Comparison of ENCODE assay signal across 9 cellular contexts in the genomic region with DNA sequence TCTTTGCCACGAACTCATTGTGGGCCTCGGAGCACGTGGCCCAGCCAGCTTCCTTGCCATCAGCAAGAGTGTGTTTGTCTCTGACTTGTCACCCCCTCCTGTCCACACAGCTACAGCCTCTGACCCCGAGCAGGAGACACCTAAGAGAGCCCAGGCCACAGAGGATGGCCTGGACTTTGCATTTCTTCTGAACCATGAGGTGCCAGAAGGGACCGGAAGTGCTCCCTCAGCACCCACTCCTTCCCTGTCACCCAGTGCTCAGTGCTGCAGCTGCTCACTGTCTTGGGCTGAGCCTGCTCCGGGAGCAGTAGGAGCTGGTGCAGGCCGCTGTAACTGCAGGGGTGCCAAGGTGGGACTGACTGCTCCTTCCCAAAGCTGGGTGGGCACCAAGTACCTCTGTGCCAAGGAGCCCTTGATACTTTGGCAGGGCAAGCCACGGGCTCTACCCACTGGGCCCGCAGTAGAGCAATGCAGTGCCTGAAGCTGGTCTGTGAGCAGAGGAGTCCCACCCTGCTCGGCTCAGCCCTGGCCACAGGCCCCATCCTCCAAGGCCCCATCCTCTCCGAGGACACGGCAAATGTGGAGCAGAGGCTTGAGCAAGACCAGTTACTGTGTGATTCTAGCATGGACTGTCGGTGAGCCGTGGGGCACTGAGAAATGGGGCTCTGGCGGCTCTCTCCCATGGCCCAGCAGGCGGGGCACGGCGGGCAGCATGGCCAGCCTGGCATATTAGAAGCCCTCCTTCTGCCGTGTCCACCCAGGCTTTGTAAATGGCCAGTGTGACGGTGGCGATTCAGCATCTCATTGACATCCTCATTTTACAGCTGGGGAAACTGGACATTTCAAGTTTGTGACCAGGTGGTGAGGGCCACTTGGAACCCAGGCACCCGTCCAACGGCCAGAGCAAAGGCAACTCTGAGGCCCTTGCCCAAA.
DNase-seq lines count a peak whose midpoint lies in the region; ATAC-seq and FAIRE-seq lines count a peak whose summit lies in the region.
"Had no signal": no experiment of that assay in that cellular context is flagged by ENCODE, and none has a peak within 500 bp of the region (broad histone marks: within the 10 kb centered on the region; RNA-seq: fewer than 3 reads in every experiment).

No MANE protein-coding gene starts in this region.

- peaks cover 0 to 6% of the 10 kb centered on the region in 2 donors for H3K36me3 ChIP-seq in stomach smooth muscle (ENCODE audit: control insufficient read depth in 2 of 2, insufficient read depth in 2 of 2, low read length in 2 of 2)

- peak overlapping the region in 1 of 2 donors; percentile 36 for H3K9ac ChIP-seq in stomach smooth muscle (ENCODE audit: low read length in 2 of 2)

- peak overlapping the region in 1 of 2 donors; percentile 29 for H3K4me3 ChIP-seq in stomach smooth muscle (ENCODE audit: low read length in 2 of 2)

- peak; percentile 58 for FAIRE-seq in HTR-8/SVneo (lab: Jason Lieb, UNC)
- FAIRE-seq: colon had no signal

- H3K9me3 ChIP-seq in stomach smooth muscle (ENCODE audit: control insufficient read depth in 2 of 2, low read length in 2 of 2), result no peaks in the 10 kb centered on the region

- no peaks in the 10 kb centered on the region for H3K27me3 ChIP-seq in stomach smooth muscle (ENCODE audit: control insufficient read depth in 1 of 2, insufficient read depth in 2 of 2, low read length in 2 of 2)

- peaks cover 96% of the 10 kb centered on the region for H3K4me1 ChIP-seq in stomach smooth muscle (ENCODE audit: control insufficient read depth, insufficient read depth, low read length)

- peak overlapping the region; percentile 55 for H3K27ac ChIP-seq in stomach smooth muscle (ENCODE audit: low read length)

- no peak for ATAC-seq in HG03460 (IDR thresholded peaks at IDR 0.05; ENCODE audit: unreplicated experiment)

- DNase-seq in HTR-8/SVneo (ENCODE audit: insufficient read length, low spot score) (no peak), hepatic stellate cell (ENCODE audit: low spot score) (peak; percentile 68), NCI-H2029 (lab: John Stamatoyannopoulos, UW) (no peak), NCI-H774 (lab: John Stamatoyannopoulos, UW) (no peak), HPDE6-E6E7 (ENCODE audit: extremely low spot score) (no peak)
- peak; percentile 69 to 74 for DNase-seq in activated T-cell treated with anti-CD3 and anti-CD28 coated beads, Interleukin-2, amount 50 U/mL, for 48 hours

Comparison
In these comparisons a context has a peak if more than half of its experiments do, and no peak if none do; other contexts are left out.
1. DNase-seq: peak in activated T-cell treated with anti-CD3 and anti-CD28 coated beads, Interleukin-2, amount 50 U/mL, for 48 hours (2 of 2) and hepatic stellate cell (single experiment); none in HTR-8/SVneo (single experiment), NCI-H2029 (single experiment), NCI-H774 (single experiment) and HPDE6-E6E7 (single experiment).